8 cellular contexts compared by ENCODE assay signal in genomic region chr19:35628264-35628564, GRCh38. TPM values are rescaled to one million over a fixed set of nuclear protein-coding genes. Genes with fewer than 3 reads are reported as not detected.
DNase-seq lines count a peak whose midpoint lies in the region; ATAC-seq lines count a peak whose summit lies in the region.

No MANE protein-coding gene starts in this region.

- peak overlapping the region; percentile 88 for H3K4me3 ChIP-seq in CD4-positive, CD25-positive, alpha-beta regulatory T cell (ENCODE audit: low read depth, low read length)
- H3K4me3 ChIP-seq in MG63 (peak overlapping the region; percentile 96), neuron (ENCODE audit: low read length) (peak overlapping the region; percentile 74)

- peaks cover 29% of the 10 kb centered on the region for H3K36me3 Mint-ChIP-seq in CD4-positive, CD25-positive, alpha-beta regulatory T cell
- H3K36me3 Mint-ChIP-seq in effector memory CD8-positive, alpha-beta T cell (ENCODE audit: insufficient read depth): peaks cover 42% of the 10 kb centered on the region

- H3K9me3 Mint-ChIP-seq in CD4-positive, CD25-positive, alpha-beta regulatory T cell: peaks cover 0 to 1% (median 0%) of the 10 kb centered on the region in 7 donors
- H3K9me3 Mint-ChIP-seq in effector memory CD8-positive, alpha-beta T cell: no peaks in the 10 kb centered on the region

- no peaks in the 10 kb centered on the region for H3K27me3 Mint-ChIP-seq in CD4-positive, CD25-positive, alpha-beta regulatory T cell
- no peaks in the 10 kb centered on the region for H3K27me3 Mint-ChIP-seq in effector memory CD8-positive, alpha-beta T cell

- H3K4me1 ChIP-seq in CD4-positive, CD25-positive, alpha-beta regulatory T cell (ENCODE audit: control insufficient read depth, insufficient read depth, low read length, poor library complexity, severe bottlenecking): peaks cover 16% of the 10 kb centered on the region
- peaks cover 11% of the 10 kb centered on the region for H3K4me1 ChIP-seq in neuron (ENCODE audit: insufficient read depth, low read length)

- peaks cover 27% of the 10 kb centered on the region for H3K36me3 ChIP-seq in CD4-positive, CD25-positive, alpha-beta regulatory T cell (ENCODE audit: control insufficient read depth, insufficient read depth, low read length)
- H3K36me3 ChIP-seq in MG63 (peaks cover 29% of the 10 kb centered on the region), neuron (ENCODE audit: insufficient read depth, low read length) (peaks cover 32% of the 10 kb centered on the region)

- no peaks in the 10 kb centered on the region for H3K27me3 ChIP-seq in CD4-positive, CD25-positive, alpha-beta regulatory T cell (ENCODE audit: control insufficient read depth, insufficient read depth, low read length)
- H3K27me3 ChIP-seq in MG63: no peaks in the 10 kb centered on the region
- H3K27me3 ChIP-seq in neuron (ENCODE audit: insufficient read depth, low read length): no peaks in the 10 kb centered on the region

- no peak for DNase-seq in CD4-positive, CD25-positive, alpha-beta regulatory T cell
- DNase-seq in MG63: no peak
- DNase-seq in effector memory CD8-positive, alpha-beta T cell: no peak
- DNase-seq in SKM-1 treated with dmso at 0.1 percent for 144 hours (lab: John Stamatoyannopoulos, UW; ENCODE audit: unreplicated experiment): no peak
- no peak for DNase-seq in posterior vena cava (ENCODE audit: low spot score)
- no peak for DNase-seq in epidermal melanocyte (ENCODE audit: insufficient read length, low spot score)

- peak overlapping the region; percentile 98 to 99 (median 99) for H3K27ac Mint-ChIP-seq in CD4-positive, CD25-positive, alpha-beta regulatory T cell
- H3K27ac Mint-ChIP-seq in effector memory CD8-positive, alpha-beta T cell: peak overlapping the region; percentile 95 to 96

- intact Hi-C loops in posterior vena cava (cut with DNase I): no loop called here

- no peaks in the 10 kb centered on the region for H3K9me3 ChIP-seq in CD4-positive, CD25-positive, alpha-beta regulatory T cell (ENCODE audit: control insufficient read depth in 2 of 2, low read length in 2 of 2)
- H3K9me3 ChIP-seq in MG63 (no peaks in the 10 kb centered on the region), neuron (ENCODE audit: low read length) (no peaks in the 10 kb centered on the region)

- H3K4me3 Mint-ChIP-seq in CD4-positive, CD25-positive, alpha-beta regulatory T cell: peak overlapping the region; percentile 94 to 100 (median 98)
- peak overlapping the region; percentile 87 to 92 for H3K4me3 Mint-ChIP-seq in effector memory CD8-positive, alpha-beta T cell

- peak overlapping the region; percentile 86 for H3K27ac ChIP-seq in CD4-positive, CD25-positive, alpha-beta regulatory T cell (ENCODE audit: insufficient read depth, low read length, poor library complexity, severe bottlenecking)

- peaks cover 6 to 34% (median 15%) of the 10 kb centered on the region in 4 donors for H3K4me1 Mint-ChIP-seq in CD4-positive, CD25-positive, alpha-beta regulatory T cell
- H3K4me1 Mint-ChIP-seq in effector memory CD8-positive, alpha-beta T cell (ENCODE audit: low read depth in 2 of 2): peaks cover 19 to 21% of the 10 kb centered on the region in 2 donors

- peak overlapping the region; percentile 42 for H2AFZ ChIP-seq in neuron (ENCODE audit: low read depth, low read length)

- no peak for ATAC-seq in CD4-positive, CD25-positive, alpha-beta regulatory T cell (ENCODE audit: low read depth in 2 of 2)
- no peak for ATAC-seq in effector memory CD8-positive, alpha-beta T cell (replicated peaks)
- no peak for ATAC-seq in HG02884 (IDR thresholded peaks at IDR 0.05; ENCODE audit: unreplicated experiment)

RNA-seq across cellular contexts. Expression of gene RBM42, which starts 0.6 kb away (rescaled TPM):
- total RNA-seq in CD4-positive, CD25-positive, alpha-beta regulatory T cell: 52.3 TPM
- 10 to 100 TPM; 54.4 to 69.0 (median 59.2) TPM for polyA plus RNA-seq in CD4-positive, CD25-positive, alpha-beta regulatory T cell
- 103 and 144 TPM in 2 replicates for total RNA-seq in MG63 (2014; rRNA removed; shearing (Covaris generic); ENCODE audit: low replicate concordance)
- 10 to 100 TPM; 61.1 to 61.3 TPM for total RNA-seq in posterior vena cava

RNA-seq across cellular contexts. Expression of gene ETV2, which starts 13.3 kb away (rescaled TPM):
- not detected for total RNA-seq in CD4-positive, CD25-positive, alpha-beta regulatory T cell
- polyA plus RNA-seq in CD4-positive, CD25-positive, alpha-beta regulatory T cell: under 1 TPM in 3 of 4 donors, not detected in 1; 0.44 to 0.67 (median 0.46) TPM
- total RNA-seq in MG63 (2014; rRNA removed; shearing (Covaris generic); ENCODE audit: low replicate concordance): not detected in 2 replicates
- under 1 TPM; 0.74 to 0.81 TPM for total RNA-seq in posterior vena cava

RNA-seq across cellular contexts. Expression of gene HAUS5, which starts 15.7 kb away (rescaled TPM):
- 25.9 TPM for total RNA-seq in CD4-positive, CD25-positive, alpha-beta regulatory T cell
- 1 to 10 TPM; 5.1 to 8.1 (median 6.6) TPM for polyA plus RNA-seq in CD4-positive, CD25-positive, alpha-beta regulatory T cell
- 12.8 and 18.2 TPM in 2 replicates for total RNA-seq in MG63 (2014; rRNA removed; shearing (Covaris generic); ENCODE audit: low replicate concordance)
- 1 to 10 TPM; 7.9 to 8.3 TPM for total RNA-seq in posterior vena cava

RNA-seq across cellular contexts. Expression of gene COX6B1, which starts 19.9 kb away (rescaled TPM):
- total RNA-seq in CD4-positive, CD25-positive, alpha-beta regulatory T cell: 249 TPM
- polyA plus RNA-seq in CD4-positive, CD25-positive, alpha-beta regulatory T cell: 100 to 1,000 TPM; 854 to 919 (median 912) TPM
- 377 and 417 TPM in 2 replicates for total RNA-seq in MG63 (2014; rRNA removed; shearing (Covaris generic); ENCODE audit: low replicate concordance)
- 100 to 1,000 TPM; 228 to 290 TPM for total RNA-seq in posterior vena cava

RNA-seq across cellular contexts. Expression of gene UPK1A, which starts 38.1 kb away (rescaled TPM):
- total RNA-seq in CD4-positive, CD25-positive, alpha-beta regulatory T cell: not detected
- polyA plus RNA-seq in CD4-positive, CD25-positive, alpha-beta regulatory T cell: not detected
- total RNA-seq in MG63 (2014; rRNA removed; shearing (Covaris generic); ENCODE audit: low replicate concordance): not detected in 2 replicates
- under 1 TPM in 1 of 2 donors, not detected in 1; 0.19 TPM for total RNA-seq in posterior vena cava
